10 cellular contexts compared by ENCODE assay signal in genomic region chr19:48539503-48540096, GRCh38. TPM values are rescaled to one million over a fixed set of nuclear protein-coding genes. Genes with fewer than 3 reads are reported as not detected.
DNase-seq lines count a peak whose midpoint lies in the region; ATAC-seq, FAIRE-seq and TF ChIP-seq lines count a peak whose summit lies in the region.
"Had no signal": no experiment of that assay in that cellular context is flagged by ENCODE, and none has a peak within 500 bp of the region (broad histone marks: within the 10 kb centered on the region; RNA-seq: fewer than 3 reads in every experiment).

No MANE protein-coding gene starts in this region.

- peaks cover 0 to 11% (median 8%) of the 10 kb centered on the region in 4 donors for H3K4me1 ChIP-seq in stomach
- H3K4me1 ChIP-seq in smooth muscle cell (ENCODE audit: low read depth), result no peaks in the 10 kb centered on the region

- no peaks in the 10 kb centered on the region for H3K79me2 ChIP-seq in smooth muscle cell (ENCODE audit: low read depth)

- no peak overlapping the region for H2AFZ ChIP-seq in smooth muscle cell (ENCODE audit: low read depth)

- WGBS in stomach, 5 donors, result 65 to 69% (median 67%) methylated on average over 17 of the region's 17 CpGs
- WGBS in smooth muscle cell (ENCODE audit: low lambda C conversion rate), result 89% methylated on average over 17 of the region's 17 CpGs

- H3K4me2 ChIP-seq in smooth muscle cell, result no peak overlapping the region

- H3K9ac ChIP-seq in smooth muscle cell (ENCODE audit: low read depth), result no peak overlapping the region

- no peaks in the 10 kb centered on the region for H4K20me1 ChIP-seq in smooth muscle cell (ENCODE audit: low read depth)

- no peak for TF ChIP-seq POLR2A in stomach (IDR thresholded peaks at IDR 0.05)

- FAIRE-seq in bronchial epithelial cell (lab: Jason Lieb, UNC), result no peak

- no peak overlapping the region for H3K4me3 ChIP-seq in bronchial epithelial cell (ENCODE audit: low read depth, low read length)
- H3K4me3 ChIP-seq in stomach, result no peak overlapping the region
- H3K4me3 ChIP-seq in smooth muscle cell, result no peak overlapping the region

- H3K36me3 ChIP-seq in bronchial epithelial cell (ENCODE audit: control insufficient read depth, insufficient read depth, low read length), result no peaks in the 10 kb centered on the region
- H3K36me3 ChIP-seq in stomach, result no peaks in the 10 kb centered on the region
- H3K36me3 ChIP-seq in smooth muscle cell (ENCODE audit: low read depth), result no peaks in the 10 kb centered on the region

- no peaks in the 10 kb centered on the region for H3K9me3 ChIP-seq in stomach
- no peaks in the 10 kb centered on the region for H3K9me3 ChIP-seq in smooth muscle cell (replicated peaks; ENCODE audit: low read depth)

- DNase-seq in DMS 273 (lab: John Stamatoyannopoulos, UW; ENCODE audit: unreplicated experiment), result peak; percentile 61
- DNase-seq in DMS 273 treated with DMSO at 0.1 percent for 48 hours (lab: John Stamatoyannopoulos, UW), result no peak
- DNase-seq in NCI-H446 treated with DMSO at 0.1 percent for 48 hours (lab: John Stamatoyannopoulos, UW), result peak; percentile 31
- DNase-seq in bronchial epithelial cell (ENCODE audit: low read depth), result peak; percentile 69
- peak; percentile 53 for DNase-seq in stomach
- no peak for DNase-seq in smooth muscle cell (lab: John Stamatoyannopoulos, UW; ENCODE audit: unreplicated experiment)
- DNase-seq: 8988T; activated CD4-positive, CD25-positive, alpha-beta regulatory T cell had no signal

- TF ChIP-seq CTCF in bronchial epithelial cell (IDR thresholded peaks at IDR 0.05; ENCODE audit: insufficient read depth, low read length, severe bottlenecking) (no peak), stomach (IDR thresholded peaks at IDR 0.05) (no peak), smooth muscle cell (IDR thresholded peaks at IDR 0.05; ENCODE audit: borderline replicate concordance, insufficient read depth, poor library complexity, severe bottlenecking) (no peak)

- ATAC-seq in HG02970 (IDR thresholded peaks at IDR 0.05; ENCODE audit: low FRiP score, unreplicated experiment) (no peak), GM21360 (IDR thresholded peaks at IDR 0.05; ENCODE audit: unreplicated experiment) (no peak)

- no peaks in the 10 kb centered on the region for H3F3A ChIP-seq in smooth muscle cell (ENCODE audit: low read depth)

- H3K27me3 ChIP-seq in bronchial epithelial cell (ENCODE audit: control insufficient read depth, insufficient read depth, low read length) (peaks cover 2% of the 10 kb centered on the region), stomach (no peaks in the 10 kb centered on the region), smooth muscle cell (ENCODE audit: low read depth) (no peaks in the 10 kb centered on the region)

- intact Hi-C loops in stomach (cut with DNase I; ENCODE audit: low total_unique reads), result no loop called here

- H3K27ac ChIP-seq in stomach (no peak overlapping the region), smooth muscle cell (ENCODE audit: low read depth) (no peak overlapping the region)

- TF ChIP-seq EP300 in stomach (IDR thresholded peaks at IDR 0.05), result no peak

RNA-seq across cellular contexts. Expression of gene SULT2B1, which starts 12.4 kb away (rescaled TPM):
- total RNA-seq in bronchial epithelial cell, result 3.4 and 17.2 TPM in 2 replicates
- total RNA-seq in stomach, result 1 to 10 TPM in 2 of 5 donors, not detected in 3; 2.6 to 3.1 TPM
- 10 to 100 TPM in 1 of 3 donors, 1 to 10 TPM in 2; 2.0 to 46.8 (median 5.0) TPM for polyA plus RNA-seq in stomach
- 1.7 TPM in 1 of 2 replicates, not detected in the other for total RNA-seq in smooth muscle cell
- 0.13 and 2.3 TPM in 2 replicates for polyA plus RNA-seq in smooth muscle cell

RNA-seq across cellular contexts. Expression of gene LMTK3, which starts 28.0 kb away (rescaled TPM):
- total RNA-seq in bronchial epithelial cell (1.3 and 1.8 TPM in 2 replicates), stomach (10 to 100 TPM in 1 of 5 donors, 1 to 10 TPM in 1, under 1 TPM in 2, not detected in 1; 0.45 to 23.5 (median 1.1) TPM), smooth muscle cell (1.1 and 3.1 TPM in 2 replicates)
- polyA plus RNA-seq in stomach (1 to 10 TPM; 1.1 to 3.5 (median 2.8) TPM), smooth muscle cell (0.66 and 1.8 TPM in 2 replicates)

Comparison
In these comparisons a context has a peak if more than half of its experiments do, and no peak if none do; other contexts are left out.
1. DNase-seq: peak in DMS 273 (single experiment), NCI-H446 treated with DMSO at 0.1 percent for 48 hours (single experiment), bronchial epithelial cell (single experiment) and stomach (single experiment); none in DMS 273 treated with DMSO at 0.1 percent for 48 hours (single experiment) and smooth muscle cell (single experiment).